11 cellular contexts compared by ENCODE assay signal in the genomic region with DNA sequence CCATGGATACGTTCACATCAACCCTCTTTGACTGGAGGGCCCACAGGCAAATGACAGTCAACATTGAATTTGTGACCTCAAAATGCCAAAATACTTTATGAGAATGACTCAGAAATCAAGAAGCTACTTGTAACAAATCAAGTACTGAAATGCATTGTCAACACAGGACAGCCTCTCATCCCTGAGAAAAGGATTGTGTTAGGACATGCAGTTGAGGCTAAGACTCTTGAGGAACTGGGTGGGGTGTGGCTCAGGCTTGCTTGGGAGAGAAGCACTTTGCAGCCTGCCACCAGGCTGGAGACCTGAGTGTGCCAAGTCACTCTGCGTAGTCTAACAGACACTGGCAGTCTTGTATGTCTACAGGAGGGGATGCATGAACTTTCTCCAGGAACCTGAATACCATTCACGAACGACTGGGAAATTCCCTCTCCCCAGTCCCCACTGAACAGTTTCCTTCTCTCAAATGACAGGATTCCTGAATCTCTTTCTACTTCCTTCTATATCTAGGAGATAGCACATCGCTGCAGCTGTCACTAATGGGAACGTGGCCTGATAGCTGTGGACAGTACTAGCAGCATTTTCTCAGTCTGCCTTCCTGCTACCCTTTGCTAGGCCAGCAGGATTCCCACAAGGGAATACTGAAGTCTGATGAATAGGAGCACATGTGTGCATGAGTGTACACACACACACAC.
"Had no signal": no experiment of that assay in that cellular context is flagged by ENCODE, and none has a peak within 500 bp of the region (broad histone marks: within the 10 kb centered on the region; RNA-seq: fewer than 3 reads in every experiment).

No MANE protein-coding gene starts in this region.

- ATAC-seq: activated CD4-positive, CD25-positive, alpha-beta regulatory T cell treated with anti-CD3 and anti-CD28 coated beads, Interleukin-2, amount 50 U/mL, for 24 hours; sciatic nerve had no signal

- H3K27me3 ChIP-seq: uterus had no signal

- H3K27ac ChIP-seq: dorsolateral prefrontal cortex, stomach, uterus had no signal

- H3K36me3 Mint-ChIP-seq: activated CD4-positive, alpha-beta memory T cell treated with anti-CD3 and anti-CD28 coated beads for 36 hours; activated naive CD8-positive, alpha-beta T cell treated with anti-CD3 and anti-CD28 coated beads for 36 hours; naive B cell had no signal

- H3K9me3 ChIP-seq: stomach, uterus had no signal

- H3K9me3 Mint-ChIP-seq: activated CD4-positive, alpha-beta memory T cell treated with anti-CD3 and anti-CD28 coated beads for 36 hours; activated naive CD8-positive, alpha-beta T cell treated with anti-CD3 and anti-CD28 coated beads for 36 hours; naive B cell had no signal

- H3K4me3 ChIP-seq: dorsolateral prefrontal cortex, stomach, uterus had no signal

- H3K27ac Mint-ChIP-seq: activated CD4-positive, alpha-beta memory T cell treated with anti-CD3 and anti-CD28 coated beads for 36 hours; activated naive CD8-positive, alpha-beta T cell treated with anti-CD3 and anti-CD28 coated beads for 36 hours; naive B cell had no signal

- H3K4me3 Mint-ChIP-seq: activated CD4-positive, alpha-beta memory T cell treated with anti-CD3 and anti-CD28 coated beads for 36 hours; activated naive CD8-positive, alpha-beta T cell treated with anti-CD3 and anti-CD28 coated beads for 36 hours had no signal

- H3K4me1 ChIP-seq: uterus had no signal

- DNase-seq: activated CD4-positive, alpha-beta memory T cell treated with anti-CD3 and anti-CD28 coated beads for 36 hours; activated gamma-delta T cell treated with Interleukin-2 at 50 U/mL for 16 hours; activated naive CD8-positive, alpha-beta T cell treated with anti-CD3 and anti-CD28 coated beads for 36 hours; activated T-cell treated with anti-CD3 and anti-CD28 coated beads, Interleukin-2, amount 50 U/mL, for 48 hours; dorsolateral prefrontal cortex; naive B cell; stimulated activated CD4-positive, alpha-beta T cell treated with anti-CD3 and anti-CD28 coated beads, Interleukin-12 subunit alpha, Interleukin-12 subunit beta, amount 100 ng/mL, for 4 hours; stomach; uterus had no signal

- H3K36me3 ChIP-seq: stomach, uterus had no signal
